Comparison of ENCODE assay signal across 18 cellular contexts in genomic region chr1:186066411-186066810, GRCh38.
"Had no signal": no experiment of that assay in that cellular context is flagged by ENCODE, and none has a peak within 500 bp of the region (broad histone marks: within the 10 kb centered on the region; RNA-seq: fewer than 3 reads in every experiment).

No MANE protein-coding gene starts in this region.

- DNase-seq: effector memory CD4-positive, alpha-beta T cell; foreskin keratinocyte; heart left ventricle; left cardiac atrium; left lung; mammary epithelial cell; mesendoderm; midbrain; naive thymus-derived CD4-positive, alpha-beta T cell; stimulated activated CD4-positive, alpha-beta T cell treated with anti-CD3 and anti-CD28 coated beads, Interleukin-2, amount 100 ng/mL, for 24 hours; stimulated activated CD4-positive, alpha-beta T cell treated with anti-CD3 and anti-CD28 coated beads, Interleukin-4, amount 100 ng/mL, for 24 hours; stimulated activated naive CD4-positive, alpha-beta T cell treated with Interleukin-2 at 50 U/mL for 16 hours; stomach; thyroid gland; trophoblast cell had no signal

- ATAC-seq: foreskin keratinocyte; gastroesophageal sphincter; heart left ventricle; left cardiac atrium; left lung; naive thymus-derived CD4-positive, alpha-beta T cell; sciatic nerve; stimulated activated effector memory CD8-positive, alpha-beta T cell treated with anti-CD3 and anti-CD28 coated beads, Interleukin-12 subunit alpha, Interleukin-12 subunit beta, amount 100 ng/mL, for 72 hours had no signal
